In the genomic region with DNA sequence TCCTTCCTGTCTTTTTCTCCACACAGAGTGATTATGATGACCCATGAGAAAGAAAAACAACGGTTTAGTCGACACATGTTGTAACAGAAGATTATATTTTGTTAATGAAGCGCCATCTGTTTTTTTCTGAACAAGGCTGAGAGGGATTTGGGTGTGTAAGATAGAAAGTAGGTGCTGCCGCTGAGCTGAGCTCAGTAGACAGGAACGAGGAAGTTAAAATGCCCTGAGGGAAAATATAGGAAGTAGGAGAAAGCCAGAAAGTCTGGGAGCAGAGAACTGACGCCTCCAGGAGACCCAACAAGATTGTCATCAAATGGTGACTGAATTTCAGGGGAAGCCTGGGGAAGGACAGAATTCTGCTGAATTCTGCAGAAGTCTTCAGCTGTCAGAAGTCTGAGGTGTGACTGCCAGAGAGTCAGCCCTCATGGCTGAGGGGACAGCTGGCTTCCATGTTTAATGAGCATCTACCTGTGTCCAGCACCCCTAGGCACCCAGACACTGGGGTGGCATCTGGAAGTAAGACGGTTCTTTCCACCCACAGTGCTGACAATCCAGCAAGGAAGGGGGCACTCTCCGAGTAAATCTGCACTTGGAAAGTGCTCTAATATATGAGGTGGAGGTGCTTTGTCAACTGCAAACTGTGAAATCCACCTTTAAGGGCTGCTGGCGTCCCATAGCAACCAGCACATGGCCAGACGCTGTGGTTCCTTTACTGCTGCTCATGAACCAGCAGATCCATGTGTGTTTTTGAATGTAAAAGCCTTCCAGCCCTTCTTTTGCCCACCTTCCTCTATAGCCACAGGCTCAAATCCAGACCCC, we compare ENCODE assay signal across 9 cellular contexts. TPM values are rescaled to one million over a fixed set of nuclear protein-coding genes. Genes with fewer than 3 reads are reported as not detected.
A peak's percentile ranks its signal among the peaks of the same experiment; 100 is the strongest.
DNase-seq lines count a peak whose midpoint lies in the region; TF ChIP-seq lines count a peak whose summit lies in the region.
"Had no signal": no experiment of that assay in that cellular context is flagged by ENCODE, and none has a peak within 500 bp of the region (broad histone marks: within the 10 kb centered on the region; RNA-seq: fewer than 3 reads in every experiment).

No MANE protein-coding gene starts in this region.

- no peaks in the 10 kb centered on the region for H3K27me3 ChIP-seq in mucosa of stomach (ENCODE audit: control insufficient read depth, insufficient read depth, low read length)

- H3K9me3 Mint-ChIP-seq in CD14-positive monocyte, result peaks cover 0 to 5% (median 3%) of the 10 kb centered on the region in 7 donors
- H3K9me3 Mint-ChIP-seq in chondrocyte (ENCODE audit: low read depth), result peaks cover 3% of the 10 kb centered on the region

- H3K36me3 Mint-ChIP-seq in CD14-positive monocyte, result no peaks in the 10 kb centered on the region
- no peaks in the 10 kb centered on the region for H3K36me3 Mint-ChIP-seq in chondrocyte (ENCODE audit: low read depth)

- H3K27me3 Mint-ChIP-seq in CD14-positive monocyte (ENCODE audit: low read depth in 3 of 3) (peaks cover 0 to 10% (median 9%) of the 10 kb centered on the region in 3 donors), chondrocyte (ENCODE audit: low read depth) (no peaks in the 10 kb centered on the region)

- DNase-seq in CD14-positive monocyte (ENCODE audit: low spot score) (no peak), NCI-H1694 (lab: John Stamatoyannopoulos, UW) (peak; percentile 88), chondrocyte (ENCODE audit: low spot score) (no peak), SK-N-DZ (ENCODE audit: low spot score) (no peak), GM13977 (ENCODE audit: low spot score) (no peak), NCI-H1092 (lab: John Stamatoyannopoulos, UW) (no peak)
- DNase-seq in effector CD4-positive, alpha-beta T cell, result no peak
- DNase-seq: central memory CD4-positive, alpha-beta T cell had no signal

- no peaks in the 10 kb centered on the region for H3K36me3 ChIP-seq in mucosa of stomach (ENCODE audit: control insufficient read depth, insufficient read depth, low read length)

- intact Hi-C loops in CD14-positive monocyte (cut with micrococcal nuclease), result no loop called here

- no peak overlapping the region for H3K4me3 ChIP-seq in mucosa of stomach (ENCODE audit: low read length)

- no peaks in the 10 kb centered on the region for H3K9me3 ChIP-seq in mucosa of stomach (ENCODE audit: control insufficient read depth, low read length)

- TF ChIP-seq CTCF in CD14-positive monocyte (IDR thresholded peaks at IDR 0.05) (no peak), chondrocyte (IDR thresholded peaks at IDR 0.05) (peak; percentile 4), GM13977 (IDR thresholded peaks at IDR 0.05; ENCODE audit: extremely low read depth, insufficient read depth, missing control alignments) (no peak)

- peaks cover 24% of the 10 kb centered on the region for H3K4me1 Mint-ChIP-seq in CD14-positive monocyte
- peaks cover 23% of the 10 kb centered on the region for H3K4me1 Mint-ChIP-seq in chondrocyte (ENCODE audit: low read depth)

- peaks cover 42% of the 10 kb centered on the region for H3K4me1 ChIP-seq in mucosa of stomach (ENCODE audit: control insufficient read depth, insufficient read depth, low read length)

- H3K9ac ChIP-seq in mucosa of stomach (ENCODE audit: low read length), result peak overlapping the region; percentile 69

- peak overlapping the region; percentile 3 to 64 for H3K4me3 Mint-ChIP-seq in CD14-positive monocyte
- H3K4me3 Mint-ChIP-seq in chondrocyte (ENCODE audit: unreplicated experiment), result peak overlapping the region; percentile 4

- in situ Hi-C loops in GM13977 (cut with MboI; ENCODE audit: low pct_unique_long_range_greater_than_20kb, low sequenced_read_pairs, unreplicated experiment), result no loop called here

- H3K27ac Mint-ChIP-seq in CD14-positive monocyte (peak overlapping the region in 2 of 7 donors; percentile 6 to 41), chondrocyte (ENCODE audit: unreplicated experiment) (peak overlapping the region; percentile 86)

RNA-seq across cellular contexts. Expression of a gene that starts 12.5 kb away (rescaled TPM):
- polyA plus RNA-seq in CD14-positive monocyte, result under 1 TPM in 1 of 2 donors, not detected in 1; 0.22 TPM
- total RNA-seq in chondrocyte, result 1.7 to 11.1 TPM (median 8.9 TPM) in 3 replicates
- 13.8 and 19.9 TPM in 2 replicates for polyA plus RNA-seq in SK-N-DZ (2014; cell fraction: cytosol; rRNA removed)
- polyA plus RNA-seq in SK-N-DZ (2014; cell fraction: nucleus; rRNA removed), result 10.6 and 17.6 TPM in 2 replicates

RNA-seq across cellular contexts. Expression of a gene that starts 22.0 kb away (rescaled TPM):
- polyA plus RNA-seq in CD14-positive monocyte, result under 1 TPM; 0.20 to 0.23 TPM
- not detected in 3 replicates for total RNA-seq in chondrocyte
- polyA plus RNA-seq in SK-N-DZ (2014; cell fraction: cytosol; rRNA removed), result 0.07 TPM in 1 of 2 replicates, not detected in the other
- not detected in 2 replicates for polyA plus RNA-seq in SK-N-DZ (2014; cell fraction: nucleus; rRNA removed)
